Comparison of ENCODE assay signal across 1 cellular context in genomic region chr6:4844108-4844507, GRCh38.
TF ChIP-seq lines count a peak whose summit lies in the region.

No MANE protein-coding gene starts in this region.

TF ChIP-seq in H1, 55 proteins besides CTCF, POLR2A, EP300 and RAD21:
- TF ChIP-seq PHF8 (conservative IDR thresholded peaks at IDR 0.05; ENCODE audit: low read depth, low read length): no peak
- TF ChIP-seq TBP (IDR thresholded peaks at IDR 0.05; ENCODE audit: low read depth, low read length): no peak
- no peak for TF ChIP-seq CHD1 (IDR thresholded peaks at IDR 0.05; ENCODE audit: low read depth, low read length)
- TF ChIP-seq SP2 (IDR thresholded peaks at IDR 0.05; ENCODE audit: low read length): peak; percentile 58
- TF ChIP-seq CREB1 (IDR thresholded peaks at IDR 0.05): 0 out of 2 replicates have a peak, but pooled peaks have one; percentile 54
- peak; percentile 55; the same call in 1 of the 2 replicates for TF ChIP-seq EGR1 (IDR thresholded peaks at IDR 0.05; ENCODE audit: borderline replicate concordance, low read depth, low read length)
- no peak for TF ChIP-seq JUND (IDR thresholded peaks at IDR 0.05; ENCODE audit: low read length)
- no peak for TF ChIP-seq GABPA (IDR thresholded peaks at IDR 0.05; ENCODE audit: borderline replicate concordance, insufficient read depth, low read length)
TF ChIP-seq in H1: peak in this region for 3.
